19 cellular contexts compared by ENCODE assay signal in genomic region chr16:17589898-17590297, GRCh38.
"Had no signal": no experiment of that assay in that cellular context is flagged by ENCODE, and none has a peak within 500 bp of the region (broad histone marks: within the 10 kb centered on the region; RNA-seq: fewer than 3 reads in every experiment).

No MANE protein-coding gene starts in this region.

- H3K9me3 Mint-ChIP-seq: neural progenitor cell had no signal

- H3K27ac Mint-ChIP-seq: activated B cell treated with CpG ODN at 0.5 μM for 24 hours, neural progenitor cell, progenitor cell of endocrine pancreas, type B pancreatic cell had no signal

- H3K4me3 ChIP-seq: ascending aorta, coronary artery, gastrocnemius medialis, left ventricle myocardium inferior, neural progenitor cell, suprapubic skin had no signal

- H3K4me3 Mint-ChIP-seq: activated B cell treated with CpG ODN at 0.5 μM for 24 hours; activated naive CD4-positive, alpha-beta T cell treated with anti-CD3 and anti-CD28 coated beads for 36 hours; neural progenitor cell; type B pancreatic cell had no signal

- H3K27me3 Mint-ChIP-seq: type B pancreatic cell had no signal

- ATAC-seq: gastrocnemius medialis had no signal

- H3K36me3 Mint-ChIP-seq: neural progenitor cell, type B pancreatic cell had no signal

- H3K9me3 ChIP-seq: ascending aorta, gastrocnemius medialis, suprapubic skin had no signal

- H3K27me3 ChIP-seq: ascending aorta, gastrocnemius medialis, neural progenitor cell, suprapubic skin had no signal

- H3K36me3 ChIP-seq: ascending aorta, gastrocnemius medialis, left ventricle myocardium inferior, neural progenitor cell, suprapubic skin had no signal

- H3K27ac ChIP-seq: ascending aorta, coronary artery, gastrocnemius medialis, left ventricle myocardium inferior, neural progenitor cell, suprapubic skin had no signal

- H3K4me1 ChIP-seq: ascending aorta, gastrocnemius medialis, left ventricle myocardium inferior, neural progenitor cell had no signal

- DNase-seq: activated B cell treated with CpG ODN at 0.5 μM for 24 hours; activated CD4-positive, alpha-beta T cell treated with anti-CD3 and anti-CD28 coated beads, Interleukin-2, amount 50 U/mL, for 1 hour; activated CD8-positive, alpha-beta memory T cell treated with anti-CD3 and anti-CD28 coated beads, Interleukin-2, amount 50 U/mL, for 4 hours; activated naive CD4-positive, alpha-beta T cell treated with anti-CD3 and anti-CD28 coated beads for 36 hours; gastrocnemius medialis; head of caudate nucleus; left ventricle myocardium inferior; mammary epithelial cell; stimulated activated CD4-positive, alpha-beta T cell treated with anti-CD3 and anti-CD28 coated beads, Interleukin-12 subunit alpha, Interleukin-12 subunit beta, amount 100 ng/mL, for 4 hours; stimulated activated CD4-positive, alpha-beta T cell treated with anti-CD3 and anti-CD28 coated beads, Interleukin-1b, Interleukin-23, amount 100 ng/mL, for 48 hours; stimulated activated CD8-positive, alpha-beta memory T cell treated with anti-CD3 and anti-CD28 coated beads, Interleukin-4, amount 100 ng/mL, for 48 hours; stimulated activated naive CD4-positive, alpha-beta T cell treated with Interleukin-2 at 50 U/mL for 16 hours; T-helper 9 cell had no signal

- H3K4me1 Mint-ChIP-seq: activated B cell treated with CpG ODN at 0.5 μM for 24 hours had no signal
